In the genomic region with DNA sequence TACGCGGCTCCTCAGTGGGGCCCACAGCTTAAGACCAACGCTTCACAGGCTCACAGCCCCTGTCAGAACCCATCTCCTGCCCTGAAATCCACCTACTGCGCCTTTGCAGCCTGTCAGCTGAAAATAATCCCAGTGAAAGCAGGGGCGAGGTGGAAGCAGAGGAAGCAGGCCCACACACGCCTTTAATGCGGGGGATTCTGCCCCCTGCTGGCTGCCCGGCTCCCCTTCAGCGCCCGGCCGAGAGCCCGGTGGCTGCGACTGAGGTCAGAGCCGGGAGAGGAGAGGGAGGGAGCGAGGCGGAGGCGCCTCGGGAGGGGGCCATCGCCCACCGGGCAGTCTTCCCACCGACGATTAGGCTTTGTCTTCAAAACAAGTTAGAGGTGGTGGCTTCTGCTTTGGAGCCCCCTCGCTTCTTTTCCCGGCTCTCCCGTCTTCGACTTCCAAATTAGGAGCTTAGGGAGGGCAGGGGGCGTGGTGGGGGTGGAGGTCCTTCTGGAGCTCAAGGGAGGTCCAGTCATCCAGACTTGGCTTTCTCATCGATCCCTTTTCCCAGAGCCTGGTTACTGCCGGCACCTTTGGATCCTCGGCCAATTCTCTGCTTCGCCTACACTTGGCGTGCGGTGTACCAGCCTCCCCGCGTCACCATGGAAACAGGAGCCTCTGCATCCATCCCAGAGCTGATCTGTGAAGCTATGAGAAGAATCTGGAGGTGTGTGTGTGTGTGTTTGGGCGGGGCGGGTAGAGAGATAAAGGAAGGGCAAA, we compare ENCODE assay signal across 8 cellular contexts. TPM values are rescaled to one million over a fixed set of nuclear protein-coding genes. Genes with fewer than 3 reads are reported as not detected.
DNase-seq lines count a peak whose midpoint lies in the region; ATAC-seq, FAIRE-seq and TF ChIP-seq lines count a peak whose summit lies in the region.

No MANE protein-coding gene starts in this region.

- H4K20me1 ChIP-seq in PC-9 (ENCODE audit: insufficient read depth) (no peaks in the 10 kb centered on the region), fibroblast of lung (ENCODE audit: control insufficient read depth, extremely low read depth, insufficient read depth, low read length) (no peaks in the 10 kb centered on the region)

- H3K9me3 Mint-ChIP-seq in naive thymus-derived CD4-positive, alpha-beta T cell: no peaks in the 10 kb centered on the region

- H3K27me3 Mint-ChIP-seq in naive thymus-derived CD4-positive, alpha-beta T cell: peaks cover 12 to 30% (median 15%) of the 10 kb centered on the region in 5 donors

- H3K4me1 Mint-ChIP-seq in naive thymus-derived CD4-positive, alpha-beta T cell: peaks cover 0 to 10% (median 0%) of the 10 kb centered on the region in 7 donors

- no peaks in the 10 kb centered on the region for H3K9me3 ChIP-seq in PC-9 (ENCODE audit: insufficient read depth, low read depth)
- H3K9me3 ChIP-seq in fibroblast of lung (ENCODE audit: control insufficient read depth, insufficient read depth, low read depth, low read length): no peaks in the 10 kb centered on the region
- H3K9me3 ChIP-seq in naive thymus-derived CD4-positive, alpha-beta T cell (ENCODE audit: control insufficient read depth in 2 of 3, low read length in 3 of 3): no peaks in the 10 kb centered on the region

- TF ChIP-seq EP300 in Ishikawa (IDR thresholded peaks at IDR 0.05; ENCODE audit: borderline replicate concordance): no peak

- H3K4me1 ChIP-seq in PC-9 (replicated peaks; ENCODE audit: insufficient read depth) (no peaks in the 10 kb centered on the region), fibroblast of lung (ENCODE audit: control insufficient read depth, extremely low read depth, insufficient read depth, low read length) (no peaks in the 10 kb centered on the region)
- H3K4me1 ChIP-seq in naive thymus-derived CD4-positive, alpha-beta T cell (ENCODE audit: control insufficient read depth in 2 of 2, insufficient read depth in 2 of 2, low read length in 2 of 2): peaks cover 8% of the 10 kb centered on the region in 2 donors

- H3K27ac ChIP-seq in PC-9 (no peak overlapping the region), fibroblast of lung (ENCODE audit: insufficient read depth, low read length) (no peak overlapping the region)
- no peak overlapping the region for H3K27ac ChIP-seq in naive thymus-derived CD4-positive, alpha-beta T cell (ENCODE audit: low read depth, low read length)

- no peak overlapping the region for H2AFZ ChIP-seq in PC-9
- H2AFZ ChIP-seq in fibroblast of lung (ENCODE audit: low read length): peak overlapping the region; percentile 50

- intact Hi-C loops in PC-9 (cut with micrococcal nuclease; ENCODE audit: unreplicated experiment): loop anchor here (1.0 kb wide), 1 partner anchor 38 kb away; no protein-coding TSS in a partner anchor
- intact Hi-C loops in naive thymus-derived CD4-positive, alpha-beta T cell (cut with micrococcal nuclease): loop anchor here (1.0 kb wide), 3 partner anchors 38 to 72 kb away; no protein-coding TSS in a partner anchor

- no peak overlapping the region for H3K9ac ChIP-seq in fibroblast of lung (ENCODE audit: insufficient read depth, low read length)

- peak overlapping the region in 1 of 9 donors; percentile 65 for H3K27ac Mint-ChIP-seq in naive thymus-derived CD4-positive, alpha-beta T cell

- H3K4me2 ChIP-seq in PC-9 (peak overlapping the region; percentile 55), fibroblast of lung (ENCODE audit: extremely low read depth, insufficient read depth, low read length) (peak overlapping the region; percentile 77)

- no peaks in the 10 kb centered on the region for H3K36me3 ChIP-seq in PC-9 (ENCODE audit: low read depth)
- no peaks in the 10 kb centered on the region for H3K36me3 ChIP-seq in fibroblast of lung (ENCODE audit: control insufficient read depth, insufficient read depth, low read length)
- H3K36me3 ChIP-seq in naive thymus-derived CD4-positive, alpha-beta T cell (ENCODE audit: control insufficient read depth in 2 of 3, insufficient read depth in 3 of 3, low read length in 3 of 3): no peaks in the 10 kb centered on the region

- peak; percentile 90 for TF ChIP-seq CTCF in PC-9 (conservative IDR thresholded peaks at IDR 0.05)
- TF ChIP-seq CTCF in fibroblast of lung (conservative IDR thresholded peaks at IDR 0.05 in 1 of 2, IDR thresholded peaks at IDR 0.05 in 1 of 2; ENCODE audit: low read depth in 1 of 2, low read length in 2 of 2): peak; percentile 83 to 85

- FAIRE-seq in GM18507 (lab: Jason Lieb, UNC): no peak

- H3K27me3 ChIP-seq in PC-9 (ENCODE audit: insufficient read depth, low read depth): peaks cover 7% of the 10 kb centered on the region; the same call in 1 of the 2 replicates
- H3K27me3 ChIP-seq in fibroblast of lung (ENCODE audit: control insufficient read depth, insufficient read depth, low read length): peaks cover 5% of the 10 kb centered on the region
- H3K27me3 ChIP-seq in naive thymus-derived CD4-positive, alpha-beta T cell (ENCODE audit: control insufficient read depth in 2 of 2, insufficient read depth in 2 of 2, low read length in 2 of 2): peaks cover 0 to 4% of the 10 kb centered on the region in 2 donors

- no peaks in the 10 kb centered on the region for H3K9me2 ChIP-seq in PC-9 (ENCODE audit: insufficient read depth)

- peak; percentile 97 for ATAC-seq in naive thymus-derived CD4-positive, alpha-beta T cell
- ATAC-seq in HG03457 (IDR thresholded peaks at IDR 0.05; ENCODE audit: unreplicated experiment): no peak

- H3K36me3 Mint-ChIP-seq in naive thymus-derived CD4-positive, alpha-beta T cell: no peaks in the 10 kb centered on the region

- H3K79me2 ChIP-seq in PC-9 (ENCODE audit: low read depth) (no peaks in the 10 kb centered on the region), fibroblast of lung (ENCODE audit: control insufficient read depth, insufficient read depth, low read length) (no peaks in the 10 kb centered on the region)

- no peaks in the 10 kb centered on the region; the same call in 1 of the 2 replicates for H3F3A ChIP-seq in PC-9 (ENCODE audit: insufficient read depth, low read depth)

- peak; percentile 80 for TF ChIP-seq RAD21 in Ishikawa (IDR thresholded peaks at IDR 0.05; ENCODE audit: low read depth)

- no TSS peak for BruUV-seq in PC-9 (replicated peaks; lab: Mats Ljungman, UMichigan)

- peak overlapping the region in 4 of 10 donors; percentile 2 to 39 (median 16) for H3K4me3 Mint-ChIP-seq in naive thymus-derived CD4-positive, alpha-beta T cell

- CTCF ChIA-PET in PC-9 (lab: Charles Lee): interaction anchor here (0.6 to 2.3 kb wide), 9 partner anchors 16 to 151 kb away, joined by 3 to 19 read pairs (median 4); a partner anchor contains a TSS
- CTCF ChIA-PET in naive thymus-derived CD4-positive, alpha-beta T cell (lab: Charles Lee): interaction anchor here (0.6 to 5.2 kb wide), 15 partner anchors 12 to 1751 kb away, joined by 3 to 78 read pairs (median 4); a partner anchor contains a TSS

- POLR2A ChIA-PET in PC-9 (lab: Charles Lee; ENCODE audit: unreplicated experiment): interaction anchor here (0.6 kb wide), 1 partner anchor 25 kb away, joined by 5 read pairs; no protein-coding TSS in a partner anchor
- POLR2A ChIA-PET in naive thymus-derived CD4-positive, alpha-beta T cell (lab: Charles Lee): interaction anchor here (0.7 to 3.8 kb wide), 4 partner anchors 9 to 735 kb away, joined by 3 to 31 read pairs (median 5); a partner anchor contains a TSS

- H3K4me3 ChIP-seq in PC-9: no peak overlapping the region
- H3K4me3 ChIP-seq in fibroblast of lung (replicated peaks in 1 of 4; ENCODE audit: control extremely low read depth in 1 of 4, insufficient read depth in 1 of 4, low read depth in 3 of 4, low read length in 4 of 4): peak overlapping the region in 2 of 4 experiments; percentile 33 to 41
- H3K4me3 ChIP-seq in naive thymus-derived CD4-positive, alpha-beta T cell (ENCODE audit: low read length): no peak overlapping the region

- DNase-seq in GM18507 (ENCODE audit: extremely low spot score, insufficient read length, low read depth): peak; percentile 35
- peak; percentile 41 to 78 for DNase-seq in PC-9
- peak; percentile 86 to 88 for DNase-seq in activated T-cell treated with anti-CD3 and anti-CD28 coated beads, Interleukin-2, amount 50 U/mL, for 48 hours
- DNase-seq in fibroblast of lung (ENCODE audit: low read depth in 2 of 2): peak; percentile 45 to 64
- DNase-seq in naive thymus-derived CD4-positive, alpha-beta T cell: peak; percentile 51 to 79 (median 64)
- peak; percentile 48 for DNase-seq in stimulated activated CD8-positive, alpha-beta memory T cell treated with anti-CD3 and anti-CD28 coated beads, Interleukin-7, amount 100 ng/mL, for 24 hours (ENCODE audit: low read depth)

TF ChIP-seq in Ishikawa, 13 proteins besides CTCF, POLR2A, EP300 and RAD21 (continues in another document):
- TF ChIP-seq TEAD4 (IDR thresholded peaks at IDR 0.05) (no peak), EGR1 (IDR thresholded peaks at IDR 0.05) (no peak), TCF12 (IDR thresholded peaks at IDR 0.05; ENCODE audit: low read depth) (no peak)
- TF ChIP-seq, protein P1, sequence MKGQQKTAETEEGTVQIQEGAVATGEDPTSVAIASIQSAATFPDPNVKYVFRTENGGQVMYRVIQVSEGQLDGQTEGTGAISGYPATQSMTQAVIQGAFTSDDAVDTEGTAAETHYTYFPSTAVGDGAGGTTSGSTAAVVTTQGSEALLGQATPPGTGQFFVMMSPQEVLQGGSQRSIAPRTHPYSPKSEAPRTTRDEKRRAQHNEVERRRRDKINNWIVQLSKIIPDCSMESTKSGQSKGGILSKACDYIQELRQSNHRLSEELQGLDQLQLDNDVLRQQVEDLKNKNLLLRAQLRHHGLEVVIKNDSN (IDR thresholded peaks at IDR 0.05): no peak

RNA-seq across cellular contexts. Expression of a gene that starts 25.2 kb away (rescaled TPM):
- total RNA-seq in PC-9 (2021) (2.7 and 4.0 TPM in 2 replicates), fibroblast of lung (under 0.01 and 0.17 TPM in 2 replicates)
- 0.08 and 0.12 TPM in 2 replicates for polyA plus RNA-seq in fibroblast of lung
- 0.09 and 0.22 TPM in 2 replicates for polyA plus RNA-seq in fibroblast of lung (2012)
- polyA minus RNA-seq in fibroblast of lung (ENCODE audit: low replicate concordance): 0.71 TPM in 1 of 2 replicates, not detected in the other
- total RNA-seq in naive thymus-derived CD4-positive, alpha-beta T cell: 10 to 100 TPM in 1 of 5 experiments, 1 to 10 TPM in 4; 1.1 to 13.5 (median 2.3) TPM
- polyA plus RNA-seq in naive thymus-derived CD4-positive, alpha-beta T cell: under 1 TPM; 0.17 to 0.94 TPM

RNA-seq across cellular contexts. Expression of a gene that starts 34.5 kb away (rescaled TPM):
- total RNA-seq in PC-9 (2021) (23.5 and 25.5 TPM in 2 replicates), fibroblast of lung (10.0 and 12.6 TPM in 2 replicates)
- 20.8 and 48.8 TPM in 2 replicates for polyA plus RNA-seq in fibroblast of lung
- polyA plus RNA-seq in fibroblast of lung (2012): 41.0 and 81.2 TPM in 2 replicates
- polyA minus RNA-seq in fibroblast of lung (ENCODE audit: low replicate concordance): 10.4 and 12.9 TPM in 2 replicates
- 10 to 100 TPM; 40.3 to 55.7 (median 48.5) TPM for total RNA-seq in naive thymus-derived CD4-positive, alpha-beta T cell
- polyA plus RNA-seq in naive thymus-derived CD4-positive, alpha-beta T cell: 10 to 100 TPM; 74.2 to 83.7 TPM

RNA-seq across cellular contexts. Expression of a gene that starts 38.9 kb away (rescaled TPM):
- total RNA-seq in PC-9 (2021) (91.4 and 108 TPM in 2 replicates), fibroblast of lung (62.4 and 65.5 TPM in 2 replicates)
- polyA plus RNA-seq in fibroblast of lung: 48.6 and 65.1 TPM in 2 replicates
- 50.7 and 67.1 TPM in 2 replicates for polyA plus RNA-seq in fibroblast of lung (2012)
- polyA minus RNA-seq in fibroblast of lung (ENCODE audit: low replicate concordance): 46.8 and 67.1 TPM in 2 replicates
- 100 to 1,000 TPM in 3 of 5 experiments, 10 to 100 TPM in 2; 84.0 to 160 (median 127) TPM for total RNA-seq in naive thymus-derived CD4-positive, alpha-beta T cell
- polyA plus RNA-seq in naive thymus-derived CD4-positive, alpha-beta T cell: 10 to 100 TPM; 32.8 to 65.6 TPM

Comparison
In these comparisons a context has a peak if more than half of its experiments do, and no peak if none do; other contexts are left out.
1. DNase-seq: peak in every context shown above with its lines; median percentile 87 in activated T-cell treated with anti-CD3 and anti-CD28 coated beads, Interleukin-2, amount 50 U/mL, for 48 hours; 64 in naive thymus-derived CD4-positive, alpha-beta T cell; 60 in PC-9; 54 in fibroblast of lung; 48 in stimulated activated CD8-positive, alpha-beta memory T cell treated with anti-CD3 and anti-CD28 coated beads, Interleukin-7, amount 100 ng/mL, for 24 hours; 35 in GM18507.